8 cellular contexts compared by ENCODE assay signal in genomic region chr5:83472508-83473343, GRCh38. TPM values are rescaled to one million over a fixed set of nuclear protein-coding genes. Genes with fewer than 3 reads are reported as not detected.
DNase-seq lines count a peak whose midpoint lies in the region; ATAC-seq, FAIRE-seq and TF ChIP-seq lines count a peak whose summit lies in the region.

No MANE protein-coding gene starts in this region.

- H3K27ac ChIP-seq in A549 (peak overlapping the region; percentile 78 to 85), layer of hippocampus (ENCODE audit: low read depth, low read length) (peak overlapping the region; percentile 18)

- no peaks in the 10 kb centered on the region for H3K9me3 Mint-ChIP-seq in stimulated activated naive CD8-positive, alpha-beta T cell treated with anti-CD3 and anti-CD28 coated beads, Interleukin-15, amount 100 ng/mL, for 72 hours

- H3K4me1 ChIP-seq in A549 = peaks cover 20% of the 10 kb centered on the region
- no peaks in the 10 kb centered on the region for H3K4me1 ChIP-seq in NT2/D1 (ENCODE audit: insufficient read depth, insufficient read length)

- peak overlapping the region; percentile 89 for H3K4me2 ChIP-seq in A549

- ATAC-seq in A549 = peak; percentile 54 to 72
- ATAC-seq in HG02840 (IDR thresholded peaks at IDR 0.05; ENCODE audit: low FRiP score, unreplicated experiment) = peak; percentile 43
- ATAC-seq in stimulated activated naive CD8-positive, alpha-beta T cell treated with anti-CD3 and anti-CD28 coated beads, Interleukin-15, amount 100 ng/mL, for 72 hours = peak; percentile 79

- peak; percentile 39 to 45 for DNase-seq in A549 (ENCODE audit: low read depth in 1 of 2, low spot score in 1 of 2)
- DNase-seq in GM12892 (ENCODE audit: insufficient read length) = peak; percentile 41
- DNase-seq in NT2/D1 (ENCODE audit: low read depth, low spot score) = no peak
- DNase-seq in bronchial epithelial cell (ENCODE audit: low read depth) = no peak
- peak; percentile 28 to 30 for DNase-seq in stimulated activated naive CD8-positive, alpha-beta T cell treated with anti-CD3 and anti-CD28 coated beads, Interleukin-15, amount 100 ng/mL, for 72 hours
- no peak for DNase-seq in NCI-H1930 (lab: John Stamatoyannopoulos, UW)

- no peaks in the 10 kb centered on the region for H3K27me3 ChIP-seq in NT2/D1 (ENCODE audit: insufficient read depth, insufficient read length)
- peaks cover 2% of the 10 kb centered on the region for H3K27me3 ChIP-seq in bronchial epithelial cell (ENCODE audit: control insufficient read depth, insufficient read depth, low read length)
- H3K27me3 ChIP-seq in layer of hippocampus (ENCODE audit: control insufficient read depth, insufficient read depth, low read length) = no peaks in the 10 kb centered on the region

- peaks cover 89% of the 10 kb centered on the region for H3K27me3 Mint-ChIP-seq in stimulated activated naive CD8-positive, alpha-beta T cell treated with anti-CD3 and anti-CD28 coated beads, Interleukin-15, amount 100 ng/mL, for 72 hours

- TF ChIP-seq CTCF in A549 (IDR thresholded peaks at IDR 0.05) = no peak
- no peak for TF ChIP-seq CTCF in bronchial epithelial cell (IDR thresholded peaks at IDR 0.05; ENCODE audit: insufficient read depth, low read length, severe bottlenecking)

- POLR2A ChIA-PET in A549 (lab: Yijun Ruan, JAX) = interaction anchor here (1.0 to 1.1 kb wide), 5 partner anchors 22 to 831 kb away, joined by 3 to 6 read pairs (median 4); partner anchors contain the start of genes TMEM167A and XRCC4

- CTCF ChIA-PET in A549 (lab: Yijun Ruan, JAX) = interaction anchor here (0.6 to 1.0 kb wide), 23 partner anchors 9 to 1165 kb away, joined by 3 to 5 read pairs (median 3); no protein-coding TSS in a partner anchor

- no peak overlapping the region for H3K27ac Mint-ChIP-seq in stimulated activated naive CD8-positive, alpha-beta T cell treated with anti-CD3 and anti-CD28 coated beads, Interleukin-15, amount 100 ng/mL, for 72 hours

- peak overlapping the region; percentile 88 to 89 for H3K4me3 Mint-ChIP-seq in stimulated activated naive CD8-positive, alpha-beta T cell treated with anti-CD3 and anti-CD28 coated beads, Interleukin-15, amount 100 ng/mL, for 72 hours

- TF ChIP-seq POLR2A in A549 (IDR thresholded peaks at IDR 0.05; ENCODE audit: low read length) (no peak), GM12892 (IDR thresholded peaks at IDR 0.05; ENCODE audit: low read depth, low read length) (no peak)

- H3K9me3 ChIP-seq in A549 (no peaks in the 10 kb centered on the region), NT2/D1 (ENCODE audit: insufficient read depth, low read length) (peaks cover 24% of the 10 kb centered on the region)

- peaks cover 39% of the 10 kb centered on the region for H3K4me1 Mint-ChIP-seq in stimulated activated naive CD8-positive, alpha-beta T cell treated with anti-CD3 and anti-CD28 coated beads, Interleukin-15, amount 100 ng/mL, for 72 hours

- 1% methylated on average over 19 of the region's 54 CpGs for WGBS in A549 (ENCODE audit: missing lambda C conversion rate)

- peak overlapping the region; percentile 93 for H3K9ac ChIP-seq in NT2/D1 (ENCODE audit: insufficient read length, low read depth)

- no peak for TF ChIP-seq RAD21 in A549 (conservative IDR thresholded peaks at IDR 0.05 in 1 of 2, IDR thresholded peaks at IDR 0.05 in 1 of 2)

- FAIRE-seq in A549 (lab: Jason Lieb, UNC) (no peak), GM12892 (lab: Jason Lieb, UNC) (no peak), bronchial epithelial cell (lab: Jason Lieb, UNC) (no peak)

- no peak for TF ChIP-seq EP300 in A549 (IDR thresholded peaks at IDR 0.05)

- H3K4me3 ChIP-seq in A549 (peak overlapping the region; percentile 56), NT2/D1 (ENCODE audit: insufficient read length, low read depth) (peak overlapping the region; percentile 85), bronchial epithelial cell (ENCODE audit: low read depth, low read length) (peak overlapping the region; percentile 61)

- H3K36me3 ChIP-seq in NT2/D1 (ENCODE audit: insufficient read depth, insufficient read length, low read length) = no peaks in the 10 kb centered on the region
- no peaks in the 10 kb centered on the region for H3K36me3 ChIP-seq in bronchial epithelial cell (ENCODE audit: control insufficient read depth, insufficient read depth, low read length)

TF ChIP-seq in A549, 52 proteins besides CTCF, POLR2A, EP300 and RAD21:
- TF ChIP-seq KDM1A (IDR thresholded peaks at IDR 0.05; ENCODE audit: low read depth) (no peak; the same call in 1 of the 2 replicates), RNF2 (IDR thresholded peaks at IDR 0.05; ENCODE audit: borderline replicate concordance, low read depth) (0 out of 2 replicates have a peak, but pooled peaks have one; percentile 30)

RNA-seq across cellular contexts. Expression of gene VCAN, which starts 1.2 kb away (rescaled TPM):
- polyA plus RNA-seq in A549 (2011; rRNA removed) (42.0 and 47.8 TPM in 2 replicates), A549 (2017; fragmentation: RNase III; extraction: RNeasy Plus Mini Kit Qiagen cat#74134 plus additional on column Dnase treatment) (20.1 to 26.0 TPM (median 21.1 TPM) in 3 replicates)
- polyA plus RNA-seq in A549 (2012; cell fraction: cytosol; rRNA removed) = 1.9 and 2.5 TPM in 2 replicates
- polyA plus RNA-seq in A549 (2012; cell fraction: nucleus; rRNA removed) = 11.0 and 11.6 TPM in 2 replicates
- polyA minus RNA-seq in A549 (2011; rRNA and poly(A)+ RNA removed) = 104 and 116 TPM in 2 replicates
- polyA plus RNA-seq in GM12892 (2012; ENCODE audit: missing spikeins) = 0.47 TPM
- 7.8 and 33.7 TPM in 2 replicates for total RNA-seq in bronchial epithelial cell

Comparison
In these comparisons a context has a peak if more than half of its experiments do, and no peak if none do; other contexts are left out.
1. DNase-seq: peak in A549 (2 of 2), GM12892 (single experiment) and stimulated activated naive CD8-positive, alpha-beta T cell treated with anti-CD3 and anti-CD28 coated beads, Interleukin-15, amount 100 ng/mL, for 72 hours (2 of 2); none in NT2/D1 (single experiment), bronchial epithelial cell (single experiment) and NCI-H1930 (0 of 2).
2. Peak in every context shown above with its lines, with median percentiles within 50 percentile points of each other: ATAC-seq and H3K4me3 ChIP-seq.